ENCODE assay signal across 8 cellular contexts in the genomic region with DNA sequence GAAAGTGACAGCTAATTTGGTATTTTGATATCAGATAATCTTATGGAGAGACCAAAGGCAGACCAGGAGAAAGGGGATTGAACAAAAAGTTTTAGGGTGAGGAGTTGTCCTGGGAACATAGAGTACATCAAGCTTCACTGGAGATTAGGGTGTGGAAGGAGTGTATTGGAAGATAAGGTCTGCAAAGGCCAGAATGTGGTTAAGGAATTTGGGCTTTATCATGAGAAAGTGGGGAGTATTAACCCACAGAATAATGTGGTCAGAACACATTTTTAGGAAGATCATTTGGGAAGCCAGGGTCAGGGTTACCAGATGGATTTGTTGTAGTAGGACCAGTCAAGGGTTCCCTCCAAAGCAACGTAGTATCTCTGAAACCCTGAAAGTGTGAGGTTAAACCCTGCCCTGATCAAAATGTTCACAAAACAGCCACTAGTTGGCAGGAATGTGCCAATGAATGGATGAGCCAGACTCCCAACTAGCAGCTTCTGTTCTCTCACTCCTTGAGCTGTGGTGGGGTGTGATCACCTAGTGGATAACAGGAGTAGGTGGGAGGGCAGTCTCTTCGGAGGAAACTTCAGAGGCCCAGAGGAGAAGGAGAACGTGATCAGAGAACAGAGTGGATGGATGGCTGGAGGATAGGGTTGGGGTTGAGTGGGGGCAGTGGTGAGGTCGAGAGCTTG. TPM values are rescaled to one million over a fixed set of nuclear protein-coding genes. Genes with fewer than 3 reads are reported as not detected.
DNase-seq lines count a peak whose midpoint lies in the region; ATAC-seq and TF ChIP-seq lines count a peak whose summit lies in the region.

No MANE protein-coding gene starts in this region.

- no peak overlapping the region for H3K4me3 ChIP-seq in Caco-2 (ENCODE audit: low read depth, low read length)
- no peak overlapping the region for H3K4me3 ChIP-seq in choroid plexus epithelial cell (ENCODE audit: low read depth, low read length)

- CTCF ChIA-PET in Caco-2 (lab: Charles Lee), result interaction anchor here (0.6 to 2.0 kb wide), 9 partner anchors 10 to 150 kb away, joined by 3 to 34 read pairs (median 4); partner anchors contain the start of gene ZNF691

- H3K27me3 ChIP-seq in Caco-2 (replicated peaks; ENCODE audit: control insufficient read depth, insufficient read depth, low read length), result no peaks in the 10 kb centered on the region
- H3K27me3 ChIP-seq in layer of hippocampus (ENCODE audit: control insufficient read depth, insufficient read depth, low read length), result no peaks in the 10 kb centered on the region

- intact Hi-C loops in Caco-2 (cut with micrococcal nuclease; ENCODE audit: unreplicated experiment), result loop anchor here (1.0 to 5.0 kb wide), 2 partner anchors 34 to 150 kb away; partner anchors contain the start of gene SLC2A1

- peak overlapping the region; percentile 29 for H3K4me3 Mint-ChIP-seq in Caco-2 (ENCODE audit: unreplicated experiment)
- H3K4me3 Mint-ChIP-seq in T-helper 17 cell, result peak overlapping the region; percentile 97
- peak overlapping the region; percentile 71 for H3K4me3 Mint-ChIP-seq in stimulated activated effector memory CD8-positive, alpha-beta T cell treated with anti-CD3 and anti-CD28 coated beads, Interleukin-12 subunit alpha, Interleukin-12 subunit beta, amount 100 ng/mL, for 72 hours

- peaks cover 12% of the 10 kb centered on the region for H3K4me1 ChIP-seq in Caco-2

- ATAC-seq in GM21825 (IDR thresholded peaks at IDR 0.05; ENCODE audit: unreplicated experiment) (peak; percentile 31), T-helper 17 cell (peak; percentile 44), GM21367 (IDR thresholded peaks at IDR 0.05; ENCODE audit: unreplicated experiment) (no peak)
- ATAC-seq in stimulated activated effector memory CD8-positive, alpha-beta T cell treated with anti-CD3 and anti-CD28 coated beads, Interleukin-12 subunit alpha, Interleukin-12 subunit beta, amount 100 ng/mL, for 72 hours, result peak; percentile 63

- H3K36me3 ChIP-seq in Caco-2 (ENCODE audit: control insufficient read depth, insufficient read depth, low read length), result peaks cover 1% of the 10 kb centered on the region; the same call in 1 of the 2 replicates

- H3K9me3 ChIP-seq in Caco-2 (peaks cover 3% of the 10 kb centered on the region; the same call in 1 of the 2 replicates), T-helper 17 cell (ENCODE audit: control insufficient read depth, low read length, poor library complexity, severe bottlenecking) (no peaks in the 10 kb centered on the region)

- peak overlapping the region; percentile 94 for H3K27ac ChIP-seq in layer of hippocampus (ENCODE audit: low read depth, low read length)

- H3K9me3 Mint-ChIP-seq in Caco-2 (ENCODE audit: unreplicated experiment), result peaks cover 7% of the 10 kb centered on the region
- H3K9me3 Mint-ChIP-seq in stimulated activated effector memory CD8-positive, alpha-beta T cell treated with anti-CD3 and anti-CD28 coated beads, Interleukin-12 subunit alpha, Interleukin-12 subunit beta, amount 100 ng/mL, for 72 hours, result no peaks in the 10 kb centered on the region

- H3K27ac Mint-ChIP-seq in Caco-2 (ENCODE audit: unreplicated experiment) (peak overlapping the region; percentile 63), T-helper 17 cell (peak overlapping the region; percentile 95)
- H3K27ac Mint-ChIP-seq in stimulated activated effector memory CD8-positive, alpha-beta T cell treated with anti-CD3 and anti-CD28 coated beads, Interleukin-12 subunit alpha, Interleukin-12 subunit beta, amount 100 ng/mL, for 72 hours, result peak overlapping the region; percentile 90

- DNase-seq in Caco-2 (peak; percentile 74 to 83), NCI-H187 treated with DMSO at 0.1 percent for 48 hours (lab: John Stamatoyannopoulos, UW) (peak; percentile 16), T-helper 17 cell (peak in 1 of 3 donors; percentile 34), choroid plexus epithelial cell (ENCODE audit: low read depth) (peak; percentile 79)
- DNase-seq in stimulated activated effector memory CD8-positive, alpha-beta T cell treated with anti-CD3 and anti-CD28 coated beads, Interleukin-12 subunit alpha, Interleukin-12 subunit beta, amount 100 ng/mL, for 72 hours (ENCODE audit: low spot score in 2 of 2), result peak in 1 of 2 donors; percentile 78

- TF ChIP-seq CTCF in Caco-2 (IDR thresholded peaks at IDR 0.05; ENCODE audit: insufficient read depth in 1 of 2, low read depth in 1 of 2, low read length in 1 of 2, severe bottlenecking in 1 of 2, unreplicated experiment in 1 of 2) (peak; percentile 51 to 70), choroid plexus epithelial cell (conservative IDR thresholded peaks at IDR 0.05; ENCODE audit: low read depth, low read length) (peak; percentile 87)

- no TSS peak for BruUV-seq in Caco-2 (replicated peaks; lab: Mats Ljungman, UMichigan)

- H3K4me1 Mint-ChIP-seq in Caco-2 (ENCODE audit: low read depth, unreplicated experiment) (peaks cover 26% of the 10 kb centered on the region), T-helper 17 cell (peaks cover 26% of the 10 kb centered on the region)
- H3K4me1 Mint-ChIP-seq in stimulated activated effector memory CD8-positive, alpha-beta T cell treated with anti-CD3 and anti-CD28 coated beads, Interleukin-12 subunit alpha, Interleukin-12 subunit beta, amount 100 ng/mL, for 72 hours, result peaks cover 47% of the 10 kb centered on the region

- POLR2A ChIA-PET in Caco-2 (lab: Charles Lee), result interaction anchor here (0.7 kb wide), 1 partner anchor 151 kb away, joined by 3 read pairs; no protein-coding TSS in a partner anchor

- no peaks in the 10 kb centered on the region for H3K27me3 Mint-ChIP-seq in Caco-2 (ENCODE audit: insufficient read depth, unreplicated experiment)
- H3K27me3 Mint-ChIP-seq in T-helper 17 cell, result no peaks in the 10 kb centered on the region

- H3K36me3 Mint-ChIP-seq in Caco-2 (ENCODE audit: insufficient read depth, unreplicated experiment) (peaks cover 74% of the 10 kb centered on the region), T-helper 17 cell (ENCODE audit: low read depth) (peaks cover 7% of the 10 kb centered on the region)
- H3K36me3 Mint-ChIP-seq in stimulated activated effector memory CD8-positive, alpha-beta T cell treated with anti-CD3 and anti-CD28 coated beads, Interleukin-12 subunit alpha, Interleukin-12 subunit beta, amount 100 ng/mL, for 72 hours, result peaks cover 81% of the 10 kb centered on the region

RNA-seq across cellular contexts. Expression of gene SLC2A1, which starts 35.8 kb away (rescaled TPM):
- total RNA-seq in Caco-2 (2022) (422 and 437 TPM in 2 replicates), T-helper 17 cell (10 to 100 TPM; 63.7 to 79.0 TPM)

Comparison
In these comparisons a context has a peak if more than half of its experiments do, and no peak if none do; other contexts are left out.
1. H3K4me3 Mint-ChIP-seq: peak in every context shown above with its lines; median percentile 97 in T-helper 17 cell; 71 in stimulated activated effector memory CD8-positive, alpha-beta T cell treated with anti-CD3 and anti-CD28 coated beads, Interleukin-12 subunit alpha, Interleukin-12 subunit beta, amount 100 ng/mL, for 72 hours; 29 in Caco-2.